In the genomic region with DNA sequence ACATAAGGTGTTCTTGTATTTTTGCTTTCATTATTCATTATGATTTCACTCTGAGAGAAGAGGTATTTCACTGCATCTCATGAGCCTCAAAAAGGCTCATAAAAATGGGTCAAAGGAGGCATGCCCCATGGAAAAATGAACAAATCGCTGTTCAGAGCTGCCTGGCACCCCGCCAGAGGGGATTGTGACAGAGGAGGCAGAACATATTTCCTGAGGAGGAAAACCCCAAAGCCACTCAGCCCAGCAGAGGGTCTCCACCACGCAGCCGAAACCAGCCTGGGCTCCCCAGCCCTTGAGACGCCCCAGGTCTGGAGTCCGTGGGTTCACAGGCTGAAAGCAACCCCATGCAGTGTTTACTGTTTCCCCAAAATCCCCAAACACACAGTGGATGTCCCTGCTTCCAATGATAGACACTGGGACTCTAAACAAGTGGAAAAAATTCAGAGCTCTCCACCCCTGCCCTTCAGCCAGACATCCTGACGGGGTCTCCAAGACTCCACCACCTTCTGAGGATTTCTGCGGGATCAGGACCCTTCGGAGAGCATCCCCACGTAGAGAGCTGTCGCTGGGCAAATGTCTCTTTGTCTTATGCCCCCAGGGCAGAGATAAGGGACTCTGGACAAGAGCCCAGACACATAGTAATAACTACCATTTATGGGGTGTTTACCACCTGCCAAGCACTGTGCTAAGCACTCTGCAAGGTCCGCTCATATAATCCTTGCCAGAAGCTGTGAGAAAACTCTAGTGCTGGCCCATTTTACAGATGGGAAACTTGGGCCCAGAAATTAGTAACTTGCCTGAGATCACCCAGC, we compare ENCODE assay signal across 16 cellular contexts.
"Had no signal": no experiment of that assay in that cellular context is flagged by ENCODE, and none has a peak within 500 bp of the region (broad histone marks: within the 10 kb centered on the region; RNA-seq: fewer than 3 reads in every experiment).

No MANE protein-coding gene starts in this region.

- H3K27ac Mint-ChIP-seq: activated CD4-positive, alpha-beta T cell treated with anti-CD3 and anti-CD28 coated beads, Interleukin-2, amount 10 ng/mL, durations not matched to agents 7 days and 5 days; activated T-helper 2 cell treated with anti-CD3 and anti-CD28 coated beads, Interferon-gamma antibody, Interleukin-2, Interleukin-4, amounts not matched to agents 10 μg/mL and 5 μg/mL and 100 μg/mL, durations not matched to agents 14 hours and 24 hours and 36 hours had no signal

- H3K4me3 ChIP-seq: adrenal gland, heart left ventricle, left lung, pancreas, skin epidermis, tibial artery, uterus had no signal

- ATAC-seq: heart left ventricle, left lung, pancreas had no signal

- DNase-seq: activated CD4-positive, alpha-beta T cell treated with anti-CD3 and anti-CD28 coated beads, Interleukin-2, amount 10 ng/mL, durations not matched to agents 7 days and 5 days; activated CD4-positive, CD25-positive, alpha-beta regulatory T cell; activated CD8-positive, alpha-beta memory T cell treated with anti-CD3 and anti-CD28 coated beads for 24 hours; activated naive CD4-positive, alpha-beta T cell treated with anti-CD3 and anti-CD28 coated beads, Interleukin-2, amount 50 U/mL, for 16 hours; activated T-cell treated with anti-CD3 and anti-CD28 coated beads for 4 hours; adrenal gland; effector CD8-positive, alpha-beta T cell; heart left ventricle; left lung; pancreas; retina; tibial artery; uterus had no signal

- H3K9me3 Mint-ChIP-seq: activated CD4-positive, alpha-beta T cell treated with anti-CD3 and anti-CD28 coated beads, Interleukin-2, amount 10 ng/mL, durations not matched to agents 7 days and 5 days; activated T-helper 2 cell treated with anti-CD3 and anti-CD28 coated beads, Interferon-gamma antibody, Interleukin-2, Interleukin-4, amounts not matched to agents 10 μg/mL and 5 μg/mL and 100 μg/mL, durations not matched to agents 14 hours and 24 hours and 36 hours; neural crest cell had no signal

- H3K4me1 Mint-ChIP-seq: activated CD4-positive, alpha-beta T cell treated with anti-CD3 and anti-CD28 coated beads, Interleukin-2, amount 10 ng/mL, durations not matched to agents 7 days and 5 days; neural crest cell had no signal

- H3K4me3 Mint-ChIP-seq: activated CD4-positive, alpha-beta T cell treated with anti-CD3 and anti-CD28 coated beads, Interleukin-2, amount 10 ng/mL, durations not matched to agents 7 days and 5 days; neural crest cell had no signal
